8 cellular contexts compared by ENCODE assay signal in genomic region chr9:34185778-34186551, GRCh38. TPM values are rescaled to one million over a fixed set of nuclear protein-coding genes. Genes with fewer than 3 reads are reported as not detected.
A peak's percentile ranks its signal among the peaks of the same experiment; 100 is the strongest.
DNase-seq lines count a peak whose midpoint lies in the region; ATAC-seq and TF ChIP-seq lines count a peak whose summit lies in the region.

No MANE protein-coding gene starts in this region.

- H3K79me2 ChIP-seq in parathyroid adenoma = peaks cover 8% of the 10 kb centered on the region

- DNase-seq in BJ (ENCODE audit: low read depth) (peak; percentile 79), HT-29 (ENCODE audit: low spot score) (peak; percentile 83), T-helper 17 cell (no peak), fibroblast of peridontal ligament (ENCODE audit: extremely low read depth) (peak; percentile 97), NCI-H1930 (lab: John Stamatoyannopoulos, UW) (no peak)

- no peaks in the 10 kb centered on the region for H3K9me3 ChIP-seq in T-helper 17 cell (ENCODE audit: control insufficient read depth, low read length, poor library complexity, severe bottlenecking)
- H3K9me3 ChIP-seq in parathyroid adenoma (ENCODE audit: control insufficient read depth, low read length) = no peaks in the 10 kb centered on the region

- H3K4me2 ChIP-seq in parathyroid adenoma (ENCODE audit: low read length) = peak overlapping the region; percentile 41

- POLR2A ChIA-PET in BJ (lab: Charles Lee) = no interaction called here

- H3K4me1 ChIP-seq in parathyroid adenoma = peaks cover 2% of the 10 kb centered on the region

- CTCF ChIA-PET in BJ (lab: Yijun Ruan, JAX) = interaction anchor here (0.6 to 1.3 kb wide), 2 partner anchors 68 to 192 kb away, joined by 3 to 5 read pairs; no protein-coding TSS in a partner anchor

- TF ChIP-seq CTCF in BJ (IDR thresholded peaks at IDR 0.05; ENCODE audit: insufficient read depth, low read depth, low read length) (no peak), parathyroid adenoma (IDR thresholded peaks at IDR 0.05) (no peak)

- peaks cover 2% of the 10 kb centered on the region; the same call in 1 of the 2 replicates for H3K36me3 ChIP-seq in BJ (ENCODE audit: control insufficient read depth, insufficient read depth, low read length)
- no peaks in the 10 kb centered on the region for H3K36me3 ChIP-seq in parathyroid adenoma (ENCODE audit: control insufficient read depth, insufficient read depth, low read length)

- H3K27ac ChIP-seq in parathyroid adenoma = no peak overlapping the region

- no peak overlapping the region for H3K9ac ChIP-seq in parathyroid adenoma

- peak overlapping the region; percentile 41 for H3K4me3 Mint-ChIP-seq in T-helper 17 cell

- peak; percentile 76 for ATAC-seq in GM18907 (IDR thresholded peaks at IDR 0.05; ENCODE audit: unreplicated experiment)
- ATAC-seq in T-helper 17 cell = peak; percentile 90
- ATAC-seq in GM19035 (IDR thresholded peaks at IDR 0.05; ENCODE audit: unreplicated experiment) = no peak

- no peak overlapping the region for H2AFZ ChIP-seq in parathyroid adenoma

- H3K27me3 Mint-ChIP-seq in T-helper 17 cell = no peaks in the 10 kb centered on the region

- H3K4me3 ChIP-seq in BJ (ENCODE audit: low read depth, low read length) (no peak overlapping the region), parathyroid adenoma (ENCODE audit: low read depth, low read length) (no peak overlapping the region)

- H3K27ac Mint-ChIP-seq in T-helper 17 cell = peak overlapping the region; percentile 81

- H3K27me3 ChIP-seq in BJ (ENCODE audit: control insufficient read depth, insufficient read depth, low read length) (no peaks in the 10 kb centered on the region), parathyroid adenoma (ENCODE audit: control insufficient read depth, insufficient read depth, low read length) (no peaks in the 10 kb centered on the region)

- H3K4me1 Mint-ChIP-seq in T-helper 17 cell = peaks cover 36% of the 10 kb centered on the region

- peaks cover 2% of the 10 kb centered on the region for H3K36me3 Mint-ChIP-seq in T-helper 17 cell (ENCODE audit: low read depth)

RNA-seq across cellular contexts. Expression of gene UBAP1, which starts 7.1 kb away (rescaled TPM):
- 65.5 and 67.7 TPM in 2 replicates for polyA plus RNA-seq in BJ (2011; rRNA removed)
- 31.8 and 54.0 TPM in 2 replicates for polyA minus RNA-seq in BJ (2011; rRNA and poly(A)+ RNA removed)
- total RNA-seq in HT-29 (2014; rRNA removed; shearing (Covaris generic)) = 19.1 and 22.4 TPM in 2 replicates
- total RNA-seq in T-helper 17 cell = 10 to 100 TPM; 63.3 to 68.2 TPM

RNA-seq across cellular contexts. Expression of gene DCAF12, which starts 59.5 kb away (rescaled TPM):
- 29.4 and 37.0 TPM in 2 replicates for polyA plus RNA-seq in BJ (2011; rRNA removed)
- 22.6 and 30.4 TPM in 2 replicates for polyA minus RNA-seq in BJ (2011; rRNA and poly(A)+ RNA removed)
- total RNA-seq in HT-29 (2014; rRNA removed; shearing (Covaris generic)) = 24.5 and 28.6 TPM in 2 replicates
- 10 to 100 TPM; 14.8 TPM for total RNA-seq in T-helper 17 cell

Comparison
In these comparisons a context has a peak if more than half of its experiments do, and no peak if none do; other contexts are left out.
1. DNase-seq: peak in BJ (single experiment), HT-29 (single experiment) and fibroblast of peridontal ligament (single experiment); none in T-helper 17 cell (0 of 3) and NCI-H1930 (0 of 2).